Comparison of ENCODE assay signal across 8 cellular contexts in the genomic region with DNA sequence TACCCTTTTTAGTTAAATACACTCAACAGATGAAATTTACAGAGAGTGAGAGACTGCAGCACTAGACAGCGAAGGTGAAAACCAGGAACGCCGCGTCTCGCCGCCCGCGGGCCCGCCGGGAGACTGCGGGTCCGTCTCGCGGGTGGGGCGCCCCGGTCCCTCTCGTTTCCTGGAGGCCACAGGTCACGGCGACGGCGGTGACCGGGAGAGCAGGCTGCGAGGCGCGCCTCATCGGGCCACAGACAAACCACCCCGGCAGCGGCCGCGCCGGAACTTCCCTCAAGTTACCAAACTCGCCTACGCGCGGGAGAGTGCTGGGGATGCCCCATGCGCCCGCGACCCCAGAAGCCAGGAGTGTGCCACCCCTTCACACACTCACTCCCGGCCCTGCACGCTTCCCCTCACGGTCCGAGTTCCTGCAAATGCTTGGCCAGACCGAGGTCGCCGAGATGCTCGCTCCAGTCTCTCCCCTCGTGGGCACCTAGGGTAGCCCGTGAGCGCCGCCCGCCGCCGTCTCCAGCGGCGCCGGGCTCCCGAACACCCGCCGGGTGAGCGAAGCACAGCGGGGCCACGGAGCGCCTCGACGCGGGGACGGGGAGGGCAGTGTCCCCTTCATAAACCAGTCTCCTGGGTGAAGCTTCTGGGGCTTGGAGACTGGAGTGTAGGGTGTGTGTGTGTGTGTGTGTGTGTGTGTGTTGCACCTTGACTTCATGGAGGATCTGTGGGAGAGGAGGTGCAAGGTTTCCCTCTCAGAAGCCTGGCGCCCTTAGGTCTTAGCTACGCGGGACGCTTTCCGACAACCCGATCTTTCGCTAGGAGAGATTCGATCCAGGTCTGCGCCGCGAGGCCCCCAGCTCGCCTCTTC.
DNase-seq lines count a peak whose midpoint lies in the region; ATAC-seq lines count a peak whose summit lies in the region.

No MANE protein-coding gene starts in this region.

- H3K27me3 ChIP-seq in layer of hippocampus (ENCODE audit: control insufficient read depth, insufficient read depth, low read length) = no peaks in the 10 kb centered on the region

- peaks cover 17% of the 10 kb centered on the region for H3K4me1 Mint-ChIP-seq in central memory CD8-positive, alpha-beta T cell

- peak overlapping the region; percentile 75 for H3K27ac ChIP-seq in layer of hippocampus (ENCODE audit: low read depth, low read length)

- DNase-seq in EL = peak; percentile 24
- peak; percentile 75 for DNase-seq in activated CD4-positive, CD25-positive, alpha-beta regulatory T cell treated with anti-CD3 and anti-CD28 coated beads, Interleukin-2, amount 50 U/mL, for 72 hours
- DNase-seq in central memory CD8-positive, alpha-beta T cell (ENCODE audit: low spot score in 2 of 2) = peak; percentile 55 to 66
- peak; percentile 33 to 54 for DNase-seq in stimulated activated CD4-positive, alpha-beta T cell treated with anti-CD3 and anti-CD28 coated beads, Interleukin-1b, Interleukin-23, amount 100 ng/mL, for 1 hour (ENCODE audit: low read depth in 2 of 2)
- no peak for DNase-seq in NCI-H187 treated with DMSO at 0.1 percent for 48 hours (lab: John Stamatoyannopoulos, UW)

- no peaks in the 10 kb centered on the region for H3K9me3 Mint-ChIP-seq in central memory CD8-positive, alpha-beta T cell

- peaks cover 31% of the 10 kb centered on the region for H3K36me3 Mint-ChIP-seq in central memory CD8-positive, alpha-beta T cell (ENCODE audit: insufficient read depth)

- ATAC-seq in HG03432 (IDR thresholded peaks at IDR 0.05; ENCODE audit: unreplicated experiment) = peak; percentile 32
- ATAC-seq in central memory CD8-positive, alpha-beta T cell (replicated peaks; ENCODE audit: extremely low read depth, poor library complexity, severe bottlenecking) = peak; percentile 35
- no peak for ATAC-seq in GM21360 (IDR thresholded peaks at IDR 0.05; ENCODE audit: unreplicated experiment)

- H3K4me3 Mint-ChIP-seq in central memory CD8-positive, alpha-beta T cell = peak overlapping the region; percentile 82

- H3K27me3 Mint-ChIP-seq in central memory CD8-positive, alpha-beta T cell = peaks cover 22% of the 10 kb centered on the region

- H3K27ac Mint-ChIP-seq in central memory CD8-positive, alpha-beta T cell (ENCODE audit: low read depth) = peak overlapping the region; percentile 84
